In genomic region chr5:156686816-156687215, GRCh38 we compare ENCODE assay signal across 17 cellular contexts.
"Had no signal": no experiment of that assay in that cellular context is flagged by ENCODE, and none has a peak within 500 bp of the region (broad histone marks: within the 10 kb centered on the region; RNA-seq: fewer than 3 reads in every experiment).

No MANE protein-coding gene starts in this region.

- H3K4me1 Mint-ChIP-seq: activated CD4-positive, alpha-beta memory T cell treated with anti-CD3 and anti-CD28 coated beads, Interleukin-2, amount 10 ng/mL, durations not matched to agents 7 days and 5 days; immature natural killer cell had no signal

- H3K9me3 Mint-ChIP-seq: activated CD4-positive, alpha-beta memory T cell treated with anti-CD3 and anti-CD28 coated beads, Interleukin-2, amount 10 ng/mL, durations not matched to agents 7 days and 5 days; activated T-cell treated with anti-CD3 and anti-CD28 coated beads, Interleukin-2, amount 50 U/mL, for 4 hours; naive thymus-derived CD8-positive, alpha-beta T cell; WTC11 had no signal

- H3K27ac Mint-ChIP-seq: activated CD4-positive, alpha-beta memory T cell treated with anti-CD3 and anti-CD28 coated beads, Interleukin-2, amount 10 ng/mL, durations not matched to agents 7 days and 5 days; immature natural killer cell; naive thymus-derived CD8-positive, alpha-beta T cell; WTC11 had no signal

- H3K27ac ChIP-seq: prostate gland, stomach, thoracic aorta, upper lobe of right lung had no signal

- ATAC-seq: activated T-cell treated with anti-CD3 and anti-CD28 coated beads, Interleukin-2, amount 50 U/mL, for 4 hours; esophagus mucosa; left lobe of liver; naive thymus-derived CD8-positive, alpha-beta T cell; upper lobe of right lung; WTC11 had no signal

- H3K4me3 ChIP-seq: prostate gland, stomach, thoracic aorta, upper lobe of right lung had no signal

- H3K9me3 ChIP-seq: prostate gland, stomach, thoracic aorta, upper lobe of right lung had no signal

- H3K36me3 ChIP-seq: prostate gland, stomach, thoracic aorta, upper lobe of right lung had no signal

- H3K27me3 ChIP-seq: stomach, upper lobe of right lung had no signal

- H3K4me3 Mint-ChIP-seq: activated CD4-positive, alpha-beta memory T cell treated with anti-CD3 and anti-CD28 coated beads, Interleukin-2, amount 10 ng/mL, durations not matched to agents 7 days and 5 days; activated T-cell treated with anti-CD3 and anti-CD28 coated beads, Interleukin-2, amount 50 U/mL, for 4 hours; immature natural killer cell; naive thymus-derived CD8-positive, alpha-beta T cell; WTC11 had no signal

- H3K4me1 ChIP-seq: prostate gland, stomach, upper lobe of right lung had no signal

- H3K36me3 Mint-ChIP-seq: immature natural killer cell; naive thymus-derived CD8-positive, alpha-beta T cell; WTC11 had no signal

- DNase-seq: activated CD4-positive, alpha-beta memory T cell treated with anti-CD3 and anti-CD28 coated beads, Interleukin-2, amount 10 ng/mL, durations not matched to agents 7 days and 5 days; activated CD4-positive, alpha-beta T cell treated with anti-CD3 and anti-CD28 coated beads for 4 hours; activated effector memory CD4-positive, alpha-beta T cell treated with Interleukin-2 at 50 U/mL for 16 hours; activated naive CD4-positive, alpha-beta T cell treated with anti-CD3 and anti-CD28 coated beads, Interleukin-2, amount 50 U/mL, for 16 hours; activated T-cell treated with anti-CD3 and anti-CD28 coated beads, Interleukin-2, amount 50 U/mL, for 4 hours; immature natural killer cell; mesenchymal stem cell; naive thymus-derived CD8-positive, alpha-beta T cell; nucleus accumbens; stimulated activated CD4-positive, alpha-beta T cell treated with anti-CD3 and anti-CD28 coated beads, Interleukin-1b, Interleukin-23, amount 100 ng/mL, for 48 hours; stomach; upper lobe of right lung had no signal
